Comparison of ENCODE assay signal across 22 cellular contexts in genomic region chr10:130440494-130440893, GRCh38.
DNase-seq lines count a peak whose midpoint lies in the region; ATAC-seq and TF ChIP-seq lines count a peak whose summit lies in the region.
"Had no signal": no experiment of that assay in that cellular context is flagged by ENCODE, and none has a peak within 500 bp of the region (broad histone marks: within the 10 kb centered on the region; RNA-seq: fewer than 3 reads in every experiment).

No MANE protein-coding gene starts in this region.

- H3K4ac ChIP-seq in H9 (ENCODE audit: low read depth, low read length): no peak overlapping the region

- no peaks in the 10 kb centered on the region for H3K36me3 ChIP-seq in esophagus muscularis mucosa
- no peaks in the 10 kb centered on the region for H3K36me3 ChIP-seq in vagina
- H3K36me3 ChIP-seq: BE2C; BLaER1 treated with 17β-estradiol and CSF1 and Interleukin-3, amounts not matched to agents 10 nM and 100 nM; HAP-1 had no signal

- no peak overlapping the region for H2AFZ ChIP-seq in H9 (ENCODE audit: low read length)
- H2AFZ ChIP-seq: GM23338 had no signal

- intact Hi-C loops in esophagus muscularis mucosa (cut with DNase I): no loop called here
- intact Hi-C loops in vagina (cut with DNase I): no loop called here

- H3K79me1 ChIP-seq in H9 (ENCODE audit: insufficient read depth, low read depth, low read length, poor library complexity, severe bottlenecking): no peaks in the 10 kb centered on the region

- H3K79me2 ChIP-seq in H9 (ENCODE audit: insufficient read depth, low read length): no peaks in the 10 kb centered on the region

- H4K20me1 ChIP-seq in H9 (ENCODE audit: control insufficient read depth, insufficient read depth, insufficient read length): no peaks in the 10 kb centered on the region
- H4K20me1 ChIP-seq: BLaER1 treated with 17β-estradiol and CSF1 and Interleukin-3, amounts not matched to agents 10 nM and 100 nM had no signal

- no peak overlapping the region for H2BK12ac ChIP-seq in H9 (ENCODE audit: insufficient read length, low read depth, low read length)

- H3K9me3 ChIP-seq in H9 (ENCODE audit: control insufficient read depth, low read depth, low read length): no peaks in the 10 kb centered on the region
- H3K9me3 ChIP-seq in esophagus muscularis mucosa: no peaks in the 10 kb centered on the region
- H3K9me3 ChIP-seq in vagina: no peaks in the 10 kb centered on the region
- H3K9me3 ChIP-seq: BE2C, HAP-1 had no signal

- no peak overlapping the region for H3K27ac Mint-ChIP-seq in activated CD8-positive, alpha-beta memory T cell treated with anti-CD3 and anti-CD28 coated beads, Interleukin-2, amount 10 ng/mL, durations not matched to agents 7 days and 5 days
- H3K27ac Mint-ChIP-seq in H9: no peak overlapping the region
- H3K27ac Mint-ChIP-seq: CD14-positive monocyte; CD4-positive, alpha-beta T cell; CD8-positive, alpha-beta memory T cell; GM23338; HFFc6 had no signal

- no peaks in the 10 kb centered on the region for H3K23me2 ChIP-seq in H9 (ENCODE audit: insufficient read length, low read depth, low read length, poor library complexity, severe bottlenecking)

- H4K91ac ChIP-seq in H9 (ENCODE audit: insufficient read length, low read depth, low read length): no peak overlapping the region

- WGBS in H9 (ENCODE audit: extremely low coverage, insufficient read length, low lambda C conversion rate): no CpG with 5 or more reads among the region's 5 CpGs
- 92% methylated on average over 5 of the region's 5 CpGs for WGBS in esophagus muscularis mucosa

- H3K4me3 ChIP-seq in esophagus muscularis mucosa (no peak overlapping the region), vagina (no peak overlapping the region)
- H3K4me3 ChIP-seq: BLaER1 treated with 17β-estradiol and CSF1 and Interleukin-3, amounts not matched to agents 10 nM and 100 nM; GM12878; GM23338; HAP-1 had no signal

- H3K9ac ChIP-seq in H9 (ENCODE audit: extremely low read depth, insufficient read length, low read length): no peak overlapping the region
- H3K9ac ChIP-seq: BLaER1 treated with 17β-estradiol and CSF1 and Interleukin-3, amounts not matched to agents 10 nM and 100 nM had no signal

- H2BK15ac ChIP-seq in H9 (ENCODE audit: low read depth, low read length): no peak overlapping the region

- TF ChIP-seq CTCF in H9 (conservative IDR thresholded peaks at IDR 0.05) (no peak), esophagus muscularis mucosa (IDR thresholded peaks at IDR 0.05) (no peak), vagina (IDR thresholded peaks at IDR 0.05) (no peak)

- H3K4me1 ChIP-seq in H9 (ENCODE audit: insufficient read depth, low read length): no peaks in the 10 kb centered on the region
- H3K4me1 ChIP-seq in esophagus muscularis mucosa: no peaks in the 10 kb centered on the region
- no peaks in the 10 kb centered on the region for H3K4me1 ChIP-seq in vagina
- H3K4me1 ChIP-seq: BE2C, HAP-1 had no signal

- H3K27ac ChIP-seq in H9 (ENCODE audit: insufficient read length, low read depth, low read length): no peak overlapping the region
- H3K27ac ChIP-seq in esophagus muscularis mucosa (replicated peaks in 1 of 4): no peak overlapping the region
- no peak overlapping the region for H3K27ac ChIP-seq in vagina
- H3K27ac ChIP-seq: 22Rv1; BLaER1 treated with 17β-estradiol and CSF1 and Interleukin-3, amounts not matched to agents 10 nM and 100 nM had no signal

- no peak overlapping the region for H3K4me3 Mint-ChIP-seq in activated CD8-positive, alpha-beta memory T cell treated with anti-CD3 and anti-CD28 coated beads, Interleukin-2, amount 10 ng/mL, durations not matched to agents 7 days and 5 days
- no peak overlapping the region for H3K4me3 Mint-ChIP-seq in H9
- H3K4me3 Mint-ChIP-seq: CD14-positive monocyte; CD4-positive, alpha-beta T cell; CD8-positive, alpha-beta memory T cell; GM23338; HFFc6 had no signal

- H3K27me3 Mint-ChIP-seq in activated CD8-positive, alpha-beta memory T cell treated with anti-CD3 and anti-CD28 coated beads, Interleukin-2, amount 10 ng/mL, durations not matched to agents 7 days and 5 days: no peaks in the 10 kb centered on the region
- peaks cover 21% of the 10 kb centered on the region for H3K27me3 Mint-ChIP-seq in H9 (ENCODE audit: low read depth)
- H3K27me3 Mint-ChIP-seq: CD8-positive, alpha-beta memory T cell had no signal

- H2BK120ac ChIP-seq in H9 (ENCODE audit: low read depth, low read length, poor library complexity, severe bottlenecking): no peak overlapping the region

- ATAC-seq in activated CD8-positive, alpha-beta memory T cell treated with anti-CD3 and anti-CD28 coated beads, Interleukin-2, amount 10 ng/mL, durations not matched to agents 7 days and 5 days: no peak
- ATAC-seq in GM19463 (IDR thresholded peaks at IDR 0.05; ENCODE audit: unreplicated experiment): no peak
- ATAC-seq: GM12878, GM23338 had no signal

- no peaks in the 10 kb centered on the region for H3K36me3 Mint-ChIP-seq in activated CD8-positive, alpha-beta memory T cell treated with anti-CD3 and anti-CD28 coated beads, Interleukin-2, amount 10 ng/mL, durations not matched to agents 7 days and 5 days
- H3K36me3 Mint-ChIP-seq in H9 (ENCODE audit: insufficient read depth in 1 of 3, low read depth in 3 of 3): no peaks in the 10 kb centered on the region
- H3K36me3 Mint-ChIP-seq: CD14-positive monocyte; CD8-positive, alpha-beta memory T cell had no signal

- H3K4me2 ChIP-seq in H9 (ENCODE audit: insufficient read depth, insufficient read length, low read length): no peak overlapping the region
- H3K4me2 ChIP-seq: GM23338 had no signal

- TF ChIP-seq POLR2A in esophagus muscularis mucosa (IDR thresholded peaks at IDR 0.05; ENCODE audit: low read depth) (no peak), vagina (IDR thresholded peaks at IDR 0.05) (no peak)

- no peak overlapping the region for H2BK20ac ChIP-seq in H9 (ENCODE audit: low read depth, low read length, poor library complexity, severe bottlenecking)

- H3K18ac ChIP-seq in H9 (ENCODE audit: insufficient read length, low read depth, low read length): no peak overlapping the region

- no peak overlapping the region for H3K23ac ChIP-seq in H9 (ENCODE audit: insufficient read length, low read depth, low read length)

- no peak overlapping the region for H2AK5ac ChIP-seq in H9 (ENCODE audit: insufficient read length, low read length)

- H3K56ac ChIP-seq in H9 (ENCODE audit: insufficient read length, low read depth, low read length): no peak overlapping the region

- H3K14ac ChIP-seq in H9 (ENCODE audit: insufficient read depth, low read length): no peak overlapping the region

- no peak overlapping the region for H2BK5ac ChIP-seq in H9 (ENCODE audit: insufficient read length, low read length)

- no peaks in the 10 kb centered on the region for H3K27me3 ChIP-seq in H9 (ENCODE audit: insufficient read depth, low read length)
- no peaks in the 10 kb centered on the region for H3K27me3 ChIP-seq in esophagus muscularis mucosa
- H3K27me3 ChIP-seq in vagina: no peaks in the 10 kb centered on the region
- H3K27me3 ChIP-seq: BE2C; BLaER1 treated with 17β-estradiol and CSF1 and Interleukin-3, amounts not matched to agents 10 nM and 100 nM had no signal

- no peak overlapping the region for H4K5ac ChIP-seq in H9 (ENCODE audit: insufficient read length, low read depth, low read length)

- H3K9me3 Mint-ChIP-seq in activated CD8-positive, alpha-beta memory T cell treated with anti-CD3 and anti-CD28 coated beads, Interleukin-2, amount 10 ng/mL, durations not matched to agents 7 days and 5 days (ENCODE audit: low read depth): peaks cover 6% of the 10 kb centered on the region
- peaks cover 0 to 2% of the 10 kb centered on the region in 2 experiments; a peak in 1 of 5 replicates for H3K9me3 Mint-ChIP-seq in H9
- H3K9me3 Mint-ChIP-seq: CD4-positive, alpha-beta T cell had no signal

- CTCF ChIA-PET in activated CD8-positive, alpha-beta memory T cell treated with anti-CD3 and anti-CD28 coated beads, Interleukin-2, amount 10 ng/mL, durations not matched to agents 7 days and 5 days (lab: Charles Lee): no interaction called here

- H3T11ph ChIP-seq in H9 (ENCODE audit: low read length): no peak overlapping the region

- no peaks in the 10 kb centered on the region for H3K4me1 Mint-ChIP-seq in activated CD8-positive, alpha-beta memory T cell treated with anti-CD3 and anti-CD28 coated beads, Interleukin-2, amount 10 ng/mL, durations not matched to agents 7 days and 5 days
- peaks cover 0 to 9% of the 10 kb centered on the region in 2 experiments; a peak in 1 of 4 replicates for H3K4me1 Mint-ChIP-seq in H9
- H3K4me1 Mint-ChIP-seq: CD14-positive monocyte; CD8-positive, alpha-beta memory T cell; GM23338 had no signal

- no peak overlapping the region for H4K8ac ChIP-seq in H9 (replicated peaks; ENCODE audit: insufficient read length, low read depth, low read length)

- TF ChIP-seq EP300 in esophagus muscularis mucosa (IDR thresholded peaks at IDR 0.05): no peak

- DNase-seq in activated CD8-positive, alpha-beta memory T cell treated with anti-CD3 and anti-CD28 coated beads, Interleukin-2, amount 10 ng/mL, durations not matched to agents 7 days and 5 days: peak; percentile 14
- DNase-seq in activated CD8-positive, alpha-beta memory T cell treated with anti-CD3 and anti-CD28 coated beads, Interleukin-2, amount 50 U/mL, for 4 hours: no peak
- peak; percentile 4 for DNase-seq in H9
- DNase-seq in esophagus muscularis mucosa (ENCODE audit: extremely low spot score): peak; percentile 81
- peak; percentile 32 to 55 for DNase-seq in vagina (ENCODE audit: extremely low spot score in 2 of 2)
- no peak for DNase-seq in iPS-NIHi7 (ENCODE audit: extremely low spot score)
- DNase-seq: AML-193; BE2C; CD4-positive, alpha-beta T cell; CD8-positive, alpha-beta memory T cell; DMS 273 treated with DMSO at 0.1 percent for 48 hours; DMS79; EL; GDM1; HFFc6 had no signal

Comparison
In these comparisons a context has a peak if more than half of its experiments do, and no peak if none do; other contexts are left out.
1. DNase-seq: peak in activated CD8-positive, alpha-beta memory T cell treated with anti-CD3 and anti-CD28 coated beads, Interleukin-2, amount 10 ng/mL, durations not matched to agents 7 days and 5 days (single experiment), H9 (single experiment), esophagus muscularis mucosa (single experiment) and vagina (2 of 2); none in activated CD8-positive, alpha-beta memory T cell treated with anti-CD3 and anti-CD28 coated beads, Interleukin-2, amount 50 U/mL, for 4 hours (single experiment) and iPS-NIHi7 (single experiment).